In the genomic region with DNA sequence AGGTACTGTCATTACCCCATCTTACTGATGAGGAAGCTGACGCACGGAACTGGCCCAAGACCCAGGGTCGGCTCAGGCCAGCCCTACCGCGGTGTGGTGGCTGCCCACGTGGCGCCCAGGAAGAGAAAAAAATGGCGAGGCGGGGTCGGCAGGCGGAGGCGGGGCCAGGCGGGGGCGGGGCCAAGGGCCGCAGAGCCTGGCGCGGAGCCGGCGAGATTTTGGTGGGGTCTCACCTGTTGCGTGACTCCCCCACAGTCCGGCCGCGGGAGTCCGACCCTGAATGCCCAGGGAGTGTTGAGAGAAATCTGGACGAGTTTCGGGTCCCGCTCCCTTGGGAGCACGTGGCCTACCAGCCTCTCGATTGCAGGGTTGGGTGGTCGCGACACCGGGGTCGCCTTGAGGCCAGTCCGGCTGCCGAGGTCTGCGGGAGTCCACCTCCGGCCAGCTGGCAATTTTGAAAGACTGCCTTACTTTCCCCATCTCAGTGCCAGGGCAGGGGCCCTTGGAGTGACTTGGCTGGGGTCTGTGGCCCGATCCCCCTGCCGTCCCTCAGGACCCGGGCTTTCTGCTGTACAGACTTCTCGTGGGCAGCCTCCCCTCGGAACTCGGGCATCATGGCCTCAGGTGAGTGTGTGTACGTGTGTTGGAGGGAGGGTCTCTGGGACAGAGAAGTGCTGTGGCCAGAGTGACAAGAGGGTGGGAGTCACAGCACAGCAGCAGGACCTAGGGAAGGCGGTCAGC, we compare ENCODE assay signal across 1 cellular context.
TF ChIP-seq lines count a peak whose summit lies in the region.

A gene (plus strand): TSS at position 183 of the 741 bp plus-strand sequence. CDS start 1,339 bp downstream, outside the sequence.

TF ChIP-seq in K562, 482 proteins besides CTCF, POLR2A, EP300 and RAD21 (continues in another document):
- TF ChIP-seq, protein P1, sequence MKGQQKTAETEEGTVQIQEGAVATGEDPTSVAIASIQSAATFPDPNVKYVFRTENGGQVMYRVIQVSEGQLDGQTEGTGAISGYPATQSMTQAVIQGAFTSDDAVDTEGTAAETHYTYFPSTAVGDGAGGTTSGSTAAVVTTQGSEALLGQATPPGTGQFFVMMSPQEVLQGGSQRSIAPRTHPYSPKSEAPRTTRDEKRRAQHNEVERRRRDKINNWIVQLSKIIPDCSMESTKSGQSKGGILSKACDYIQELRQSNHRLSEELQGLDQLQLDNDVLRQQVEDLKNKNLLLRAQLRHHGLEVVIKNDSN (CRISPR knock-in tag; IDR thresholded peaks at IDR 0.05), result peak; percentile 94
- no peak for TF ChIP-seq HEY1 (CRISPR knock-in tag; IDR thresholded peaks at IDR 0.05; ENCODE audit: borderline replicate concordance)
- TF ChIP-seq RBM39 (optimal IDR thresholded peaks at IDR 0.05; ENCODE audit: low read depth, low read length), result no peak
- 0 out of 2 replicates have a peak, but pooled peaks have one; percentile 63 for TF ChIP-seq ZNF282 (CRISPR knock-in tag; IDR thresholded peaks at IDR 0.05)
- TF ChIP-seq ZNF766 (CRISPR knock-in tag; conservative IDR thresholded peaks at IDR 0.05), result no peak
- no peak for TF ChIP-seq BACH1 (tag; IDR thresholded peaks at IDR 0.05)
- no peak for TF ChIP-seq ZNF507 (tag; conservative IDR thresholded peaks at IDR 0.05)
- TF ChIP-seq, protein P2, sequence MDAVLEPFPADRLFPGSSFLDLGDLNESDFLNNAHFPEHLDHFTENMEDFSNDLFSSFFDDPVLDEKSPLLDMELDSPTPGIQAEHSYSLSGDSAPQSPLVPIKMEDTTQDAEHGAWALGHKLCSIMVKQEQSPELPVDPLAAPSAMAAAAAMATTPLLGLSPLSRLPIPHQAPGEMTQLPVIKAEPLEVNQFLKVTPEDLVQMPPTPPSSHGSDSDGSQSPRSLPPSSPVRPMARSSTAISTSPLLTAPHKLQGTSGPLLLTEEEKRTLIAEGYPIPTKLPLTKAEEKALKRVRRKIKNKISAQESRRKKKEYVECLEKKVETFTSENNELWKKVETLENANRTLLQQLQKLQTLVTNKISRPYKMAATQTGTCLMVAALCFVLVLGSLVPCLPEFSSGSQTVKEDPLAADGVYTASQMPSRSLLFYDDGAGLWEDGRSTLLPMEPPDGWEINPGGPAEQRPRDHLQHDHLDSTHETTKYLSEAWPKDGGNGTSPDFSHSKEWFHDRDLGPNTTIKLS (IDR thresholded peaks at IDR 0.05; ENCODE audit: borderline replicate concordance, low read depth), result peak; percentile 98
- peak; percentile 52; the same call in 1 of the 2 replicates for TF ChIP-seq PML (IDR thresholded peaks at IDR 0.05; ENCODE audit: low read length)
- no peak; the same call in 1 of the 2 replicates for TF ChIP-seq CREB1 (IDR thresholded peaks at IDR 0.05)
- TF ChIP-seq CREB1 (CRISPR knock-in tag; IDR thresholded peaks at IDR 0.05), result peak; percentile 29; the same call in 1 of the 2 replicates
- TF ChIP-seq, protein P3, sequence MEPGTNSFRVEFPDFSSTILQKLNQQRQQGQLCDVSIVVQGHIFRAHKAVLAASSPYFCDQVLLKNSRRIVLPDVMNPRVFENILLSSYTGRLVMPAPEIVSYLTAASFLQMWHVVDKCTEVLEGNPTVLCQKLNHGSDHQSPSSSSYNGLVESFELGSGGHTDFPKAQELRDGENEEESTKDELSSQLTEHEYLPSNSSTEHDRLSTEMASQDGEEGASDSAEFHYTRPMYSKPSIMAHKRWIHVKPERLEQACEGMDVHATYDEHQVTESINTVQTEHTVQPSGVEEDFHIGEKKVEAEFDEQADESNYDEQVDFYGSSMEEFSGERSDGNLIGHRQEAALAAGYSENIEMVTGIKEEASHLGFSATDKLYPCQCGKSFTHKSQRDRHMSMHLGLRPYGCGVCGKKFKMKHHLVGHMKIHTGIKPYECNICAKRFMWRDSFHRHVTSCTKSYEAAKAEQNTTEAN (CRISPR knock-in tag; IDR thresholded peaks at IDR 0.05), result no peak
- TF ChIP-seq NRF1 (conservative IDR thresholded peaks at IDR 0.05 in 1 of 2, IDR thresholded peaks at IDR 0.05 in 1 of 2), result peak; percentile 54 to 57; a peak in 3 of 4 replicates
- TF ChIP-seq ZNF717 (CRISPR knock-in tag; IDR thresholded peaks at IDR 0.05), result 0 out of 2 replicates have a peak, but pooled peaks have one; percentile 28
- TF ChIP-seq ZBTB7A (IDR thresholded peaks at IDR 0.05; ENCODE audit: borderline replicate concordance, control insufficient read depth, low read depth, low read length), result peak; percentile 94; the same call in 1 of the 2 replicates
- TF ChIP-seq, protein P4, sequence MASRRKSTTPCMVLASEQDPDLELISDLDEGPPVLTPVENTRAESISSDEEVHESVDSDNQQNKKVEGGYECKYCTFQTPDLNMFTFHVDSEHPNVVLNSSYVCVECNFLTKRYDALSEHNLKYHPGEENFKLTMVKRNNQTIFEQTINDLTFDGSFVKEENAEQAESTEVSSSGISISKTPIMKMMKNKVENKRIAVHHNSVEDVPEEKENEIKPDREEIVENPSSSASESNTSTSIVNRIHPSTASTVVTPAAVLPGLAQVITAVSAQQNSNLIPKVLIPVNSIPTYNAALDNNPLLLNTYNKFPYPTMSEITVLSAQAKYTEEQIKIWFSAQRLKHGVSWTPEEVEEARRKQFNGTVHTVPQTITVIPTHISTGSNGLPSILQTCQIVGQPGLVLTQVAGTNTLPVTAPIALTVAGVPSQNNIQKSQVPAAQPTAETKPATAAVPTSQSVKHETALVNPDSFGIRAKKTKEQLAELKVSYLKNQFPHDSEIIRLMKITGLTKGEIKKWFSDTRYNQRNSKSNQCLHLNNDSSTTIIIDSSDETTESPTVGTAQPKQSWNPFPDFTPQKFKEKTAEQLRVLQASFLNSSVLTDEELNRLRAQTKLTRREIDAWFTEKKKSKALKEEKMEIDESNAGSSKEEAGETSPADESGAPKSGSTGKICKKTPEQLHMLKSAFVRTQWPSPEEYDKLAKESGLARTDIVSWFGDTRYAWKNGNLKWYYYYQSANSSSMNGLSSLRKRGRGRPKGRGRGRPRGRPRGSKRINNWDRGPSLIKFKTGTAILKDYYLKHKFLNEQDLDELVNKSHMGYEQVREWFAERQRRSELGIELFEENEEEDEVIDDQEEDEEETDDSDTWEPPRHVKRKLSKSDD (conservative IDR thresholded peaks at IDR 0.05; ENCODE audit: low read length), result no peak
- TF ChIP-seq, protein P5, sequence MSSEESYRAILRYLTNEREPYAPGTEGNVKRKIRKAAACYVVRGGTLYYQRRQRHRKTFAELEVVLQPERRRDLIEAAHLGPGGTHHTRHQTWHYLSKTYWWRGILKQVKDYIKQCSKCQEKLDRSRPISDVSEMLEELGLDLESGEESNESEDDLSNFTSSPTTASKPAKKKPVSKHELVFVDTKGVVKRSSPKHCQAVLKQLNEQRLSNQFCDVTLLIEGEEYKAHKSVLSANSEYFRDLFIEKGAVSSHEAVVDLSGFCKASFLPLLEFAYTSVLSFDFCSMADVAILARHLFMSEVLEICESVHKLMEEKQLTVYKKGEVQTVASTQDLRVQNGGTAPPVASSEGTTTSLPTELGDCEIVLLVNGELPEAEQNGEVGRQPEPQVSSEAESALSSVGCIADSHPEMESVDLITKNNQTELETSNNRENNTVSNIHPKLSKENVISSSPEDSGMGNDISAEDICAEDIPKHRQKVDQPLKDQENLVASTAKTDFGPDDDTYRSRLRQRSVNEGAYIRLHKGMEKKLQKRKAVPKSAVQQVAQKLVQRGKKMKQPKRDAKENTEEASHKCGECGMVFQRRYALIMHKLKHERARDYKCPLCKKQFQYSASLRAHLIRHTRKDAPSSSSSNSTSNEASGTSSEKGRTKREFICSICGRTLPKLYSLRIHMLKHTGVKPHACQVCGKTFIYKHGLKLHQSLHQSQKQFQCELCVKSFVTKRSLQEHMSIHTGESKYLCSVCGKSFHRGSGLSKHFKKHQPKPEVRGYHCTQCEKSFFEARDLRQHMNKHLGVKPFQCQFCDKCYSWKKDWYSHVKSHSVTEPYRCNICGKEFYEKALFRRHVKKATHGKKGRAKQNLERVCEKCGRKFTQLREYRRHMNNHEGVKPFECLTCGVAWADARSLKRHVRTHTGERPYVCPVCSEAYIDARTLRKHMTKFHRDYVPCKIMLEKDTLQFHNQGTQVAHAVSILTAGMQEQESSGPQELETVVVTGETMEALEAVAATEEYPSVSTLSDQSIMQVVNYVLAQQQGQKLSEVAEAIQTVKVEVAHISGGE (CRISPR knock-in tag; IDR thresholded peaks at IDR 0.05), result peak in 2 of 3 experiments; percentile 4 to 33; a peak in 1 of 6 replicates
- TF ChIP-seq ZBED1 (IDR thresholded peaks at IDR 0.05), result no peak; the same call in 1 of the 2 replicates
- TF ChIP-seq L3MBTL2 (IDR thresholded peaks at IDR 0.05), result peak; percentile 87
- TF ChIP-seq NUFIP1 (IDR thresholded peaks at IDR 0.05; ENCODE audit: partially characterized antibody), result peak; percentile 24
- TF ChIP-seq ATF1 (CRISPR knock-in tag; IDR thresholded peaks at IDR 0.05), result no peak
- peak; percentile 51; the same call in 1 of the 2 replicates for TF ChIP-seq ATF1 (tag; IDR thresholded peaks at IDR 0.05)
- no peak for TF ChIP-seq HNRNPUL1 (IDR thresholded peaks at IDR 0.05; ENCODE audit: low read length)
- TF ChIP-seq XRCC3 (IDR thresholded peaks at IDR 0.05), result no peak
- TF ChIP-seq SRSF3 (IDR thresholded peaks at IDR 0.05; ENCODE audit: insufficient read depth, low read length), result 0 out of 2 replicates have a peak, but pooled peaks have one; percentile 32
- 0 out of 2 replicates have a peak, but pooled peaks have one; percentile 56 for TF ChIP-seq FOSL1 (tag; conservative IDR thresholded peaks at IDR 0.05)
- no peak for TF ChIP-seq ZNF24 (IDR thresholded peaks at IDR 0.05)
- TF ChIP-seq GABPB1 (CRISPR knock-in tag; IDR thresholded peaks at IDR 0.05), result peak; percentile 48; the same call in 1 of the 2 replicates
- no peak for TF ChIP-seq NFATC3 (IDR thresholded peaks at IDR 0.05)
- TF ChIP-seq ZFX (CRISPR knock-in tag; IDR thresholded peaks at IDR 0.05), result peak; percentile 78
- TF ChIP-seq, protein P6, sequence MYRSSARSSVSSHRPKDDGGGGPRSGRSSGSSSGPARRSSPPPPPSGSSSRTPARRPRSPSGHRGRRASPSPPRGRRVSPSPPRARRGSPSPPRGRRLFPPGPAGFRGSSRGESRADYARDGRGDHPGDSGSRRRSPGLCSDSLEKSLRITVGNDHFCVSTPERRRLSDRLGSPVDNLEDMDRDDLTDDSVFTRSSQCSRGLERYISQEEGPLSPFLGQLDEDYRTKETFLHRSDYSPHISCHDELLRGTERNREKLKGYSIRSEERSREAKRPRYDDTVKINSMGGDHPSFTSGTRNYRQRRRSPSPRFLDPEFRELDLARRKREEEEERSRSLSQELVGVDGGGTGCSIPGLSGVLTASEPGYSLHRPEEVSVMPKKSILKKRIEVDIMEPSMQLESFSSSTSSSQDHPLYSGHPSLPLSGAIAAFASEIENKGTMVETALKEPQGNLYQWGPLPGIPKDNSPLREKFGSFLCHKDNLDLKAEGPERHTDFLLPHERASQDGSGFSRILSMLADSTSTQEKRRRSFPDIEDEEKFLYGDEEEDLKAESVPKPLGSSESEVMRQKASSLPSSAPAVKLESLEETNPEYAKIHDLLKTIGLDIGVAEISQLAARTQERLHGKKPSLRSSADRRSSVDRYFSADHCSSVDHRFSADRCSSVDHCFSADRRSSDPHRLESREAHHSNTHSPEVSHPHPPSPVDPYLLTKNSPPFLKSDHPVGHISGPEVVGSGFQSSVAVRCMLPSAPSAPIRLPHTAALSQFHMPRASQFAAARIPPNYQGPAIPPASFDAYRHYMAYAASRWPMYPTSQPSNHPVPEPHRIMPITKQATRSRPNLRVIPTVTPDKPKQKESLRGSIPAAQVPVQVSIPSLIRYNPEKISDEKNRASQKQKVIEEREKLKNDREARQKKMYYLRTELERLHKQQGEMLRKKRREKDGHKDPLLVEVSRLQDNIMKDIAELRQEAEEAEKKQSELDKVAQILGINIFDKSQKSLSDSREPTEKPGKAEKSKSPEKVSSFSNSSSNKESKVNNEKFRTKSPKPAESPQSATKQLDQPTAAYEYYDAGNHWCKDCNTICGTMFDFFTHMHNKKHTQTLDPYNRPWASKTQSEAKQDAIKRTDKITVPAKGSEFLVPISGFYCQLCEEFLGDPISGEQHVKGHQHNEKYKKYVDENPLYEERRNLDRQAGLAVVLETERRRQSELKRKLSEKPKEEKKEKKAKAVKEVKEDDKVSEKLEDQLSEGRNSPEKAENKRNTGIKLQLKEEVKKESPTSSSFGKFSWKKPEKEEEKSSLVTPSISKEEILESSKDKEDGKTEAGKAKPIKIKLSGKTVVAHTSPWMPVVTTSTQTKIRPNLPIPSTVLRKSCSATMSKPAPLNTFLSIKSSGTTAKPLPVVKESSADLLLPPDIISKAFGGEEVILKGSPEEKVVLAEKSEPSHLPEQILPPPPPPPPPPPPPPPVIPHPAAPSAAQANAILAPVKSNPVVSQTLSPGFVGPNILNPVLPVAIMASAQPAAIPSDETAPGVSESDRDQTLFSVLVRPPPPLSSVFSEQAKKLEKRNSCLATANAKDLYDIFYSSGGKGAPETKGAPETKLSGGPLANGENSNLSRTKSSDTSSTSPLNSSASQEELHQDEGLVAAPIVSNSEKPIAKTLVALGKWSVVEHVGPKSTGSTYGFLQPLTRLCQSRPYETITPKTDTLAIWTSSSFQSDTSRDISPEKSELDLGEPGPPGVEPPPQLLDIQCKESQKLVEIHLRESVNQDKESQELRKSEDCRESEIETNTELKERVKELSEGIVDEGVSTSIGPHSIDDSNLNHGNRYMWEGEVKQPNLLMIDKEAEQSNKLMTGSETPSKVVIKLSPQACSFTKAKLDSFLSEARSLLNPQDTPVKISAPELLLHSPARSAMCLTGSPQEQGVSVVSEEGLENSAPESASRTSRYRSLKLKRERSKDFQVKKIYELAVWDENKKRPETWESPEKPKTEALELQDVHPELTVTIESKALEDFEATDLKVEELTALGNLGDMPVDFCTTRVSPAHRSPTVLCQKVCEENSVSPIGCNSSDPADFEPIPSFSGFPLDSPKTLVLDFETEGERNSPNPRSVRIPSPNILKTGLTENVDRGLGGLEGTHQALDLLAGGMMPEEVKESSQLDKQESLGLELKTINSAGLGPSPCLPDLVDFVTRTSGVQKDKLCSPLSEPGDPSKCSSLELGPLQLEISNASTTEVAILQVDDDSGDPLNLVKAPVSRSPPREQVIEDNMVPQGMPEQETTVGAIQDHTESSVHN (IDR thresholded peaks at IDR 0.05; ENCODE audit: borderline replicate concordance in 1 of 2, low read depth in 1 of 2), result no peak
- no peak for TF ChIP-seq ZNF561 (CRISPR knock-in tag; conservative IDR thresholded peaks at IDR 0.05)
- TF ChIP-seq, protein P7, sequence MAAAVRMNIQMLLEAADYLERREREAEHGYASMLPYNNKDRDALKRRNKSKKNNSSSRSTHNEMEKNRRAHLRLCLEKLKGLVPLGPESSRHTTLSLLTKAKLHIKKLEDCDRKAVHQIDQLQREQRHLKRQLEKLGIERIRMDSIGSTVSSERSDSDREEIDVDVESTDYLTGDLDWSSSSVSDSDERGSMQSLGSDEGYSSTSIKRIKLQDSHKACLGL (CRISPR knock-in tag; IDR thresholded peaks at IDR 0.05; ENCODE audit: borderline replicate concordance, poor library complexity, severe bottlenecking), result peak; percentile 78
- TF ChIP-seq SMAD4 (CRISPR knock-in tag; conservative IDR thresholded peaks at IDR 0.05), result peak; percentile 55
- TF ChIP-seq, protein P8, sequence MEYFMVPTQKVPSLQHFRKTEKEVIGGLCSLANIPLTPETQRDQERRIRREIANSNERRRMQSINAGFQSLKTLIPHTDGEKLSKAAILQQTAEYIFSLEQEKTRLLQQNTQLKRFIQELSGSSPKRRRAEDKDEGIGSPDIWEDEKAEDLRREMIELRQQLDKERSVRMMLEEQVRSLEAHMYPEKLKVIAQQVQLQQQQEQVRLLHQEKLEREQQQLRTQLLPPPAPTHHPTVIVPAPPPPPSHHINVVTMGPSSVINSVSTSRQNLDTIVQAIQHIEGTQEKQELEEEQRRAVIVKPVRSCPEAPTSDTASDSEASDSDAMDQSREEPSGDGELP (CRISPR knock-in tag; IDR thresholded peaks at IDR 0.05; ENCODE audit: borderline replicate concordance), result peak; percentile 79
- no peak for TF ChIP-seq RBM25 (IDR thresholded peaks at IDR 0.05; ENCODE audit: low read depth, low read length, severe bottlenecking)
- TF ChIP-seq SPI1 (IDR thresholded peaks at IDR 0.05; ENCODE audit: borderline replicate concordance, low read depth, low read length), result peak; percentile 28; the same call in 1 of the 2 replicates
